11 cellular contexts compared by ENCODE assay signal in genomic region chr6:73194744-73195143, GRCh38. TPM values are rescaled to one million over a fixed set of nuclear protein-coding genes. Genes with fewer than 3 reads are reported as not detected.
"Had no signal": no experiment of that assay in that cellular context is flagged by ENCODE, and none has a peak within 500 bp of the region (broad histone marks: within the 10 kb centered on the region; RNA-seq: fewer than 3 reads in every experiment).

No MANE protein-coding gene starts in this region.

- H3K4me1 Mint-ChIP-seq: IgD-negative memory B cell had no signal

- FAIRE-seq: H54 had no signal

- H3K4me2 ChIP-seq: KMS-11 had no signal

- H3K27ac Mint-ChIP-seq: HFFc6, IgD-negative memory B cell had no signal

- H3K4me1 ChIP-seq: HAP-1 had no signal

- H3K27me3 Mint-ChIP-seq: IgD-negative memory B cell had no signal

- ATAC-seq: HCT116 had no signal

- H3K4me3 ChIP-seq: HAP-1 had no signal

- H3K27ac ChIP-seq: HL-60, KMS-11 had no signal

- DNase-seq: GOT3, HFFc6, Karpas-422, KBM-7 had no signal

- H3K4me3 Mint-ChIP-seq: HFFc6 had no signal

- H3K9ac ChIP-seq: KMS-11 had no signal

- H3K9me3 ChIP-seq: HAP-1 had no signal

- H3K9me3 Mint-ChIP-seq: HFFc6, IgD-negative memory B cell had no signal

- H3K36me3 ChIP-seq: HAP-1 had no signal

RNA-seq across cellular contexts. Expression of gene KHDC1L, which starts 30.6 kb away (rescaled TPM):
- total RNA-seq: HT1080 had no signal
- polyA plus RNA-seq: IgD-negative memory B cell had no signal
